Comparison of ENCODE assay signal across 2 cellular contexts in genomic region chr9:131594906-131595675, GRCh38.
TF ChIP-seq lines count a peak whose summit lies in the region.

No MANE protein-coding gene starts in this region.

TF ChIP-seq in A549, 52 proteins besides CTCF, POLR2A, EP300 and RAD21 (continued from another document):
- TF ChIP-seq PBX3 (IDR thresholded peaks at IDR 0.05) (no peak), MAFK (IDR thresholded peaks at IDR 0.05; ENCODE audit: partially characterized antibody) (no peak)

TF ChIP-seq in WTC11, 78 proteins besides CTCF, POLR2A, EP300 and RAD21 (continued from another document):
- TF ChIP-seq JAZF1 (CRISPR knock-in tag; IDR thresholded peaks at IDR 0.05) (no peak), SMAD3 (CRISPR knock-in tag; IDR thresholded peaks at IDR 0.05; ENCODE audit: borderline replicate concordance) (no peak), ARID4B (CRISPR knock-in tag; IDR thresholded peaks at IDR 0.05; ENCODE audit: borderline replicate concordance) (no peak), KAT7 (CRISPR knock-in tag; IDR thresholded peaks at IDR 0.05; ENCODE audit: borderline replicate concordance) (no peak), ZBTB21 (CRISPR knock-in tag; IDR thresholded peaks at IDR 0.05; ENCODE audit: borderline replicate concordance) (no peak), STAT6 (CRISPR knock-in tag; conservative IDR thresholded peaks at IDR 0.05; ENCODE audit: low read depth) (no peak), ELF4 (CRISPR knock-in tag; IDR thresholded peaks at IDR 0.05; ENCODE audit: low read depth) (no peak), ZNF219 (CRISPR knock-in tag; IDR thresholded peaks at IDR 0.05; ENCODE audit: borderline replicate concordance) (no peak), ESRRA (CRISPR knock-in tag; IDR thresholded peaks at IDR 0.05; ENCODE audit: borderline replicate concordance) (no peak), MXD4 (CRISPR knock-in tag; IDR thresholded peaks at IDR 0.05; ENCODE audit: borderline replicate concordance) (no peak), ZMAT4 (CRISPR knock-in tag; IDR thresholded peaks at IDR 0.05) (no peak)
